ENCODE assay signal across 22 cellular contexts in the genomic region with DNA sequence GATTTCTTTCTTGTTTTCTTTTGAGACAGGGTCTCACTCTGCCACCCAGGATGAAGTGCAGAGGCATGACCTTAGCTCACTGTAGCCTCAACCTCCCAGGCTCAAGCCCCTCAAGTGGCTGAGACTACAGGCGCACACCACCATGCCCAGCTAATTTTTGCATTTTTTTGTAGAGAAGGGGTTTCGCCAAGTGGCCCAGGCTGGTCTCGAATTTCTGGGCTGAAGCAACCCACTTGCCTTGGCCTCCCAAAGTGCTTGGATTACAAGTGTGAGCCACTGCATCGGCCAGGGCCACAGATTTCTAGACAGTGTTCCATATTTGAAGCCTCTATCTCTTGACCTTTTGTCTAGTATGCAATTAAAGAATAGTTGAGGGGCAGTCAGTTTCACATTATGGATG.
"Had no signal": no experiment of that assay in that cellular context is flagged by ENCODE, and none has a peak within 500 bp of the region (broad histone marks: within the 10 kb centered on the region; RNA-seq: fewer than 3 reads in every experiment).

No MANE protein-coding gene starts in this region.

- H3K27ac Mint-ChIP-seq: activated CD4-positive, alpha-beta memory T cell treated with anti-CD3 and anti-CD28 coated beads for 36 hours; activated CD4-positive, alpha-beta T cell treated with anti-CD3 and anti-CD28 coated beads, Interleukin-2, amount 10 ng/mL, durations not matched to agents 24 days and 14 days; activated naive CD4-positive, alpha-beta T cell treated with anti-CD3 and anti-CD28 coated beads for 36 hours; activated T-helper 2 cell treated with anti-CD3 and anti-CD28 coated beads, Interferon-gamma antibody, Interleukin-2, Interleukin-4, amounts not matched to agents 10 μg/mL and 5 μg/mL and 100 μg/mL, durations not matched to agents 14 hours and 24 hours and 36 hours; dendritic cell treated with granulocyte-macrophage colony-stimulating factor and Interleukin-4, amounts not matched to agents 40 ng/mL and 50 ng/mL, for 4 days had no signal

- H3K9me2 ChIP-seq: SK-N-SH had no signal

- DNase-seq: activated CD4-positive, alpha-beta memory T cell treated with anti-CD3 and anti-CD28 coated beads for 36 hours; activated CD4-positive, alpha-beta T cell treated with anti-CD3 and anti-CD28 coated beads, Interleukin-2, amount 10 ng/mL, durations not matched to agents 24 days and 14 days; activated CD4-positive, CD25-positive, alpha-beta regulatory T cell treated with anti-CD3 and anti-CD28 coated beads, Interleukin-2, amount 50 U/mL, for 72 hours; activated CD8-positive, alpha-beta memory T cell treated with anti-CD3 and anti-CD28 coated beads, Interleukin-2, amount 50 U/mL, for 48 hours; activated naive CD4-positive, alpha-beta T cell treated with anti-CD3 and anti-CD28 coated beads for 36 hours; activated T-cell treated with anti-CD3 and anti-CD28 coated beads, Interleukin-2, amount 50 U/mL, for 48 hours; amygdala; central memory CD4-positive, alpha-beta T cell; esophagus squamous epithelium; foreskin melanocyte; mammary epithelial cell; midbrain; naive thymus-derived CD8-positive, alpha-beta T cell; SK-N-SH; stimulated activated CD4-positive, alpha-beta T cell treated with anti-CD3 and anti-CD28 coated beads, Interleukin-15, amount 100 ng/mL, for 24 hours; stimulated activated CD4-positive, alpha-beta T cell treated with anti-CD3 and anti-CD28 coated beads, Interleukin-2, amount 100 ng/mL, for 24 hours; stimulated activated naive CD4-positive, alpha-beta T cell treated with Interleukin-2 at 50 U/mL for 16 hours; T-helper 2 cell had no signal

- ATAC-seq: naive thymus-derived CD8-positive, alpha-beta T cell had no signal

- H3K4me3 ChIP-seq: esophagus squamous epithelium, tibial nerve had no signal

- H3K4me1 ChIP-seq: esophagus squamous epithelium had no signal

- H3K4me1 Mint-ChIP-seq: activated CD4-positive, alpha-beta T cell treated with anti-CD3 and anti-CD28 coated beads, Interleukin-2, amount 10 ng/mL, durations not matched to agents 24 days and 14 days; naive thymus-derived CD8-positive, alpha-beta T cell had no signal

- H3K27me3 Mint-ChIP-seq: activated CD4-positive, alpha-beta memory T cell treated with anti-CD3 and anti-CD28 coated beads for 36 hours; activated CD4-positive, alpha-beta T cell treated with anti-CD3 and anti-CD28 coated beads, Interleukin-2, amount 10 ng/mL, durations not matched to agents 24 days and 14 days; dendritic cell treated with granulocyte-macrophage colony-stimulating factor and Interleukin-4, amounts not matched to agents 40 ng/mL and 50 ng/mL, for 4 days; naive thymus-derived CD8-positive, alpha-beta T cell had no signal

- H3K4me3 Mint-ChIP-seq: activated CD4-positive, alpha-beta memory T cell treated with anti-CD3 and anti-CD28 coated beads for 36 hours; activated CD4-positive, alpha-beta T cell treated with anti-CD3 and anti-CD28 coated beads, Interleukin-2, amount 10 ng/mL, durations not matched to agents 24 days and 14 days; activated naive CD4-positive, alpha-beta T cell treated with anti-CD3 and anti-CD28 coated beads for 36 hours; dendritic cell treated with granulocyte-macrophage colony-stimulating factor and Interleukin-4, amounts not matched to agents 40 ng/mL and 50 ng/mL, for 4 days; naive thymus-derived CD8-positive, alpha-beta T cell had no signal

- H3K9me3 Mint-ChIP-seq: activated CD4-positive, alpha-beta memory T cell treated with anti-CD3 and anti-CD28 coated beads for 36 hours; activated CD4-positive, alpha-beta T cell treated with anti-CD3 and anti-CD28 coated beads, Interleukin-2, amount 10 ng/mL, durations not matched to agents 24 days and 14 days; activated naive CD4-positive, alpha-beta T cell treated with anti-CD3 and anti-CD28 coated beads for 36 hours; activated T-helper 2 cell treated with anti-CD3 and anti-CD28 coated beads, Interferon-gamma antibody, Interleukin-2, Interleukin-4, amounts not matched to agents 10 μg/mL and 5 μg/mL and 100 μg/mL, durations not matched to agents 14 hours and 24 hours and 36 hours; dendritic cell treated with granulocyte-macrophage colony-stimulating factor and Interleukin-4, amounts not matched to agents 40 ng/mL and 50 ng/mL, for 4 days; naive thymus-derived CD8-positive, alpha-beta T cell had no signal

- H3K4me2 ChIP-seq: SK-N-SH had no signal

- H3K27me3 ChIP-seq: esophagus squamous epithelium, tibial nerve had no signal

- H3K27ac ChIP-seq: epithelial cell of prostate, esophagus squamous epithelium, tibial nerve had no signal
